8 cellular contexts compared by ENCODE assay signal in the genomic region with DNA sequence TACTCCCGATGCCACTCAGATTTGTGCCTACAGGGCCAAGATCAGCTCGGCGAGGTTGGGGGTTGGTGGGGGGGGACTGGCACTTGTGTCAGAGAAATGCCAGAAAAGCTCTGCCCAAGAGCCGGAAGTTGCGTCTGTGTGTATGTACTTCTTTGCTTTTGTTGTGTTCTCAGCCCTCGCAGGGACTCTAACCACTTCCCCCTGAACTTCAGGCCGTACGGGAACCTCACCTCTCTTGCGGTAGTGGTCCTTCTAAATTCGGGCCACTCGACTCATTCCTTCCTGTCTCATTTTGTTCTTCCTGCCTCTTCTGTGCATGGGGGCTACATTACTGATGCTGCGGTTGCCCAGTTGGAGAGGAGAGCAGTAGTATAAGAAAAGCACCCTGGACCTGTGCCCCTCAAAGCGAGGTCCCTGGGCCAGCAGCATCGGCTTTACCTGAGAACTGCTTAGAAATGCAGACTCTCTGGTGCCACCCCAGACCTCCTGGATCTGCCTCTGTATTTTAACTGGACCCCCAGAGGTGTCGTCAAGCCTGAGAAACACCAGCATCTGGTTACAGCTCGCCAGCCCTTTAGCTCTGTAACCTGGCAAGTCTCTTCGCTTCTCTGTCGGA.
DNase-seq lines count a peak whose midpoint lies in the region; ATAC-seq and TF ChIP-seq lines count a peak whose summit lies in the region.

No MANE protein-coding gene starts in this region.

- no peak overlapping the region for H3K4me3 Mint-ChIP-seq in endothelial cell (ENCODE audit: unreplicated experiment)

- DNase-seq in NK-92 treated with Interleukin-12 subunit alpha and Interleukin-12 subunit beta, amount 100 ng/mL, for 24 hours (lab: John Stamatoyannopoulos, UW), result peak; percentile 54
- no peak for DNase-seq in NK-92 (lab: John Stamatoyannopoulos, UW; ENCODE audit: unreplicated experiment)
- peak; percentile 17 for DNase-seq in KG1 (lab: John Stamatoyannopoulos, UW)
- DNase-seq in activated T-helper 1 cell treated with Interleukin-2 at 50 U/mL for 16 hours (ENCODE audit: low read depth), result peak; percentile 20
- peak; percentile 3 for DNase-seq in stimulated activated CD4-positive, alpha-beta T cell treated with anti-CD3 and anti-CD28 coated beads, Interleukin-2, amount 100 ng/mL, for 4 hours (ENCODE audit: low read depth)
- DNase-seq in glomerular visceral epithelial cell (ENCODE audit: extremely low spot score), result no peak
- no peak for DNase-seq in endothelial cell (ENCODE audit: low spot score)

- no peak for ATAC-seq in HG03280 (IDR thresholded peaks at IDR 0.05; ENCODE audit: unreplicated experiment)

- peaks cover 1% of the 10 kb centered on the region for H3K36me3 Mint-ChIP-seq in endothelial cell (ENCODE audit: low read depth, unreplicated experiment)

- H3K9me3 Mint-ChIP-seq in endothelial cell (ENCODE audit: unreplicated experiment), result no peaks in the 10 kb centered on the region

- H3K4me1 Mint-ChIP-seq in endothelial cell (ENCODE audit: unreplicated experiment), result no peaks in the 10 kb centered on the region

- H3K27ac Mint-ChIP-seq in endothelial cell (ENCODE audit: unreplicated experiment), result no peak overlapping the region

- no peaks in the 10 kb centered on the region for H3K27me3 Mint-ChIP-seq in endothelial cell (ENCODE audit: unreplicated experiment)

- no peak for TF ChIP-seq CTCF in endothelial cell (IDR thresholded peaks at IDR 0.05; ENCODE audit: unreplicated experiment)

Comparison
In these comparisons a context has a peak if more than half of its experiments do, and no peak if none do; other contexts are left out.
1. DNase-seq: peak in NK-92 treated with Interleukin-12 subunit alpha and Interleukin-12 subunit beta, amount 100 ng/mL, for 24 hours (single experiment), KG1 (single experiment), activated T-helper 1 cell treated with Interleukin-2 at 50 U/mL for 16 hours (single experiment) and stimulated activated CD4-positive, alpha-beta T cell treated with anti-CD3 and anti-CD28 coated beads, Interleukin-2, amount 100 ng/mL, for 4 hours (single experiment); none in NK-92 (single experiment), glomerular visceral epithelial cell (single experiment) and endothelial cell (single experiment).